ENCODE assay signal across 9 cellular contexts in genomic region chr9:100601216-100601615, GRCh38. TPM values are rescaled to one million over a fixed set of nuclear protein-coding genes. Genes with fewer than 3 reads are reported as not detected.
DNase-seq lines count a peak whose midpoint lies in the region; FAIRE-seq and TF ChIP-seq lines count a peak whose summit lies in the region.
"Had no signal": no experiment of that assay in that cellular context is flagged by ENCODE, and none has a peak within 500 bp of the region (broad histone marks: within the 10 kb centered on the region; RNA-seq: fewer than 3 reads in every experiment).

No MANE protein-coding gene starts in this region.

- H4K20me1 ChIP-seq in PC-9 (ENCODE audit: insufficient read depth): no peaks in the 10 kb centered on the region

- FAIRE-seq in H54 (lab: Jason Lieb, UNC): peak; percentile 86
- FAIRE-seq: endometrium had no signal

- intact Hi-C loops in PC-9 (cut with micrococcal nuclease; ENCODE audit: unreplicated experiment) (no loop called here), testis (cut with DNase I; ENCODE audit: low total_unique reads) (no loop called here)

- no peak overlapping the region for H2AFZ ChIP-seq in PC-9

- no peaks in the 10 kb centered on the region for H3K27me3 ChIP-seq in PC-9 (ENCODE audit: insufficient read depth, low read depth)
- H3K27me3 ChIP-seq in testis: no peaks in the 10 kb centered on the region

- BruUV-seq in PC-9 (replicated peaks; lab: Mats Ljungman, UMichigan): no TSS peak

- H3K9me3 ChIP-seq in PC-9 (ENCODE audit: insufficient read depth, low read depth) (no peaks in the 10 kb centered on the region), testis (no peaks in the 10 kb centered on the region)

- H3K36me3 ChIP-seq in PC-9 (ENCODE audit: low read depth) (no peaks in the 10 kb centered on the region), testis (ENCODE audit: low read depth, missing control alignments) (no peaks in the 10 kb centered on the region)

- TF ChIP-seq CTCF in PC-9 (conservative IDR thresholded peaks at IDR 0.05) (peak; percentile 76), testis (IDR thresholded peaks at IDR 0.05) (peak in 2 of 3 experiments; percentile 22 to 32)

- CTCF ChIA-PET in PC-9 (lab: Charles Lee): interaction anchor here (0.5 to 3.0 kb wide), 3 partner anchors 177 to 711 kb away, joined by 4 to 28 read pairs (median 9); no protein-coding TSS in a partner anchor

- H3F3A ChIP-seq in PC-9 (ENCODE audit: insufficient read depth, low read depth): peaks cover 11% of the 10 kb centered on the region

- no peaks in the 10 kb centered on the region for H3K79me2 ChIP-seq in PC-9 (ENCODE audit: low read depth)

- peak; percentile 24 for DNase-seq in activated naive CD4-positive, alpha-beta T cell treated with Interleukin-2 at 50 U/mL for 16 hours
- no peak for DNase-seq in activated naive CD4-positive, alpha-beta T cell (lab: John Stamatoyannopoulos, UW)
- DNase-seq in H54 (ENCODE audit: insufficient read length, low spot score) (peak; percentile 63), M059J (ENCODE audit: low read depth) (peak; percentile 70), PC-9 (peak; percentile 42 to 59), astrocyte of the hippocampus (ENCODE audit: low read depth, low spot score) (peak; percentile 78), kidney glomerular epithelial cell (lab: John Stamatoyannopoulos, UW) (peak; percentile 70), testis (peak; percentile 57)

- H3K4me3 ChIP-seq in PC-9 (no peak overlapping the region), testis (no peak overlapping the region)

- no peak overlapping the region for H3K27ac ChIP-seq in PC-9
- no peak overlapping the region for H3K27ac ChIP-seq in testis

- H3K9me2 ChIP-seq in PC-9 (ENCODE audit: insufficient read depth): no peaks in the 10 kb centered on the region

- TF ChIP-seq POLR2A in H54 (IDR thresholded peaks at IDR 0.05; ENCODE audit: low read depth, low read length): no peak
- no peak for TF ChIP-seq POLR2A in testis (IDR thresholded peaks at IDR 0.05)

- H3K4me1 ChIP-seq in PC-9 (replicated peaks; ENCODE audit: insufficient read depth) (peaks cover 12% of the 10 kb centered on the region), testis (no peaks in the 10 kb centered on the region)

- no peak overlapping the region for H3K4me2 ChIP-seq in PC-9

- POLR2A ChIA-PET in PC-9 (lab: Charles Lee; ENCODE audit: unreplicated experiment): no interaction called here

RNA-seq across cellular contexts. Expression of gene CAVIN4, which starts 23.3 kb away (rescaled TPM):
- 0.37 and 0.59 TPM in 2 replicates for total RNA-seq in M059J (2014; rRNA removed; shearing (Covaris generic))
- total RNA-seq in PC-9 (2021) (0.83 and 1.3 TPM in 2 replicates), testis (1 to 10 TPM; 2.7 to 3.5 TPM)
- 3.7 TPM for polyA plus RNA-seq in testis (ENCODE audit: insufficient read depth, low read depth, low replicate concordance)

Comparison
In these comparisons a context has a peak if more than half of its experiments do, and no peak if none do; other contexts are left out.
1. DNase-seq: peak in activated naive CD4-positive, alpha-beta T cell treated with Interleukin-2 at 50 U/mL for 16 hours (single experiment), H54 (single experiment), M059J (single experiment), PC-9 (2 of 2), astrocyte of the hippocampus (single experiment), kidney glomerular epithelial cell (single experiment) and testis (single experiment); none in activated naive CD4-positive, alpha-beta T cell (0 of 4).